Comparison of ENCODE assay signal across 17 cellular contexts in the genomic region with DNA sequence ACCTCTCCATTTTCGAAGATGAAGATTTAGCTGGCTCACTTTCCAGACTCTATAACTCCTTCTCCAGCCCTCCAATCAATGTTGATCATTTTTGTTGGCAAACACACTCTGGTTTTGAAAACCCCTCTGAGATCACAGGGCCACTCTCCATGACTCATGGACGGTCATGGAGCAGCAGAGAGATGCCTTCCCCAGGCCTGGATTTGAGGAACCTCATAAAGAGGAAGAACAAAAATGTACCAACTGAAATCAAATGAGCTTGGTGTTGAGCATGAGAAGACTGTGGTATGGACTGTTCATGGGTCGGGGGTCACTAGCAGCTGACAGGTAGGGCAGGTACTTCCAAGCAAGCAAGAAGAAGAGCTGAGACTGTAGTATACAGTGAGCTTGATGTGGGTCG.
"Had no signal": no experiment of that assay in that cellular context is flagged by ENCODE, and none has a peak within 500 bp of the region (broad histone marks: within the 10 kb centered on the region; RNA-seq: fewer than 3 reads in every experiment).

No MANE protein-coding gene starts in this region.

- H3K27me3 ChIP-seq: ascending aorta, neutrophil, tibial artery had no signal

- H3K36me3 Mint-ChIP-seq: naive thymus-derived CD8-positive, alpha-beta T cell; stimulated activated effector memory CD8-positive, alpha-beta T cell treated with anti-CD3 and anti-CD28 coated beads, Interleukin-12 subunit alpha, Interleukin-12 subunit beta, amount 100 ng/mL, for 72 hours had no signal

- H3K4me1 ChIP-seq: ascending aorta, tibial artery had no signal

- H3K4me3 ChIP-seq: ascending aorta, dorsolateral prefrontal cortex, skin epidermis, tibial artery had no signal

- DNase-seq: activated CD4-positive, alpha-beta memory T cell treated with anti-CD3 and anti-CD28 coated beads, Interleukin-2, amount 10 ng/mL, durations not matched to agents 7 days and 5 days; activated CD8-positive, alpha-beta memory T cell treated with anti-CD3 and anti-CD28 coated beads, Interleukin-2, amount 50 U/mL, for 4 hours; activated gamma-delta T cell treated with Interleukin-2 at 50 U/mL for 16 hours; activated T-cell treated with anti-CD3 and anti-CD28 coated beads, Interleukin-2, amount 50 U/mL, for 72 hours; dorsolateral prefrontal cortex; hypothalamus; mammary epithelial cell; naive thymus-derived CD8-positive, alpha-beta T cell; posterior cingulate gyrus; T-helper 9 cell; tibial artery had no signal

- H3K36me3 ChIP-seq: ascending aorta, neutrophil, tibial artery had no signal

- H3K27ac ChIP-seq: ascending aorta, dorsolateral prefrontal cortex, neutrophil, tibial artery, VCaP had no signal

- FAIRE-seq: bronchial epithelial cell had no signal

- H3K27ac Mint-ChIP-seq: activated CD4-positive, alpha-beta memory T cell treated with anti-CD3 and anti-CD28 coated beads, Interleukin-2, amount 10 ng/mL, durations not matched to agents 7 days and 5 days; activated T-cell treated with anti-CD3 and anti-CD28 coated beads, Interleukin-2, amount 50 U/mL, for 72 hours; naive thymus-derived CD8-positive, alpha-beta T cell; stimulated activated effector memory CD8-positive, alpha-beta T cell treated with anti-CD3 and anti-CD28 coated beads, Interleukin-12 subunit alpha, Interleukin-12 subunit beta, amount 100 ng/mL, for 72 hours had no signal

- H3K4me1 Mint-ChIP-seq: activated CD4-positive, alpha-beta memory T cell treated with anti-CD3 and anti-CD28 coated beads, Interleukin-2, amount 10 ng/mL, durations not matched to agents 7 days and 5 days; naive thymus-derived CD8-positive, alpha-beta T cell; stimulated activated effector memory CD8-positive, alpha-beta T cell treated with anti-CD3 and anti-CD28 coated beads, Interleukin-12 subunit alpha, Interleukin-12 subunit beta, amount 100 ng/mL, for 72 hours had no signal

- H3K4me3 Mint-ChIP-seq: activated CD4-positive, alpha-beta memory T cell treated with anti-CD3 and anti-CD28 coated beads, Interleukin-2, amount 10 ng/mL, durations not matched to agents 7 days and 5 days; activated T-cell treated with anti-CD3 and anti-CD28 coated beads, Interleukin-2, amount 50 U/mL, for 72 hours; naive thymus-derived CD8-positive, alpha-beta T cell; stimulated activated effector memory CD8-positive, alpha-beta T cell treated with anti-CD3 and anti-CD28 coated beads, Interleukin-12 subunit alpha, Interleukin-12 subunit beta, amount 100 ng/mL, for 72 hours had no signal

- H3K9me3 ChIP-seq: ascending aorta, neutrophil, tibial artery had no signal

- H3K9me3 Mint-ChIP-seq: activated CD4-positive, alpha-beta memory T cell treated with anti-CD3 and anti-CD28 coated beads, Interleukin-2, amount 10 ng/mL, durations not matched to agents 7 days and 5 days; activated T-cell treated with anti-CD3 and anti-CD28 coated beads, Interleukin-2, amount 50 U/mL, for 72 hours; stimulated activated effector memory CD8-positive, alpha-beta T cell treated with anti-CD3 and anti-CD28 coated beads, Interleukin-12 subunit alpha, Interleukin-12 subunit beta, amount 100 ng/mL, for 72 hours had no signal

- ATAC-seq: activated T-cell treated with anti-CD3 and anti-CD28 coated beads, Interleukin-2, amount 50 U/mL, for 72 hours; naive thymus-derived CD8-positive, alpha-beta T cell; stimulated activated effector memory CD8-positive, alpha-beta T cell treated with anti-CD3 and anti-CD28 coated beads, Interleukin-12 subunit alpha, Interleukin-12 subunit beta, amount 100 ng/mL, for 72 hours had no signal
